Comparison of ENCODE assay signal across 23 cellular contexts in the genomic region with DNA sequence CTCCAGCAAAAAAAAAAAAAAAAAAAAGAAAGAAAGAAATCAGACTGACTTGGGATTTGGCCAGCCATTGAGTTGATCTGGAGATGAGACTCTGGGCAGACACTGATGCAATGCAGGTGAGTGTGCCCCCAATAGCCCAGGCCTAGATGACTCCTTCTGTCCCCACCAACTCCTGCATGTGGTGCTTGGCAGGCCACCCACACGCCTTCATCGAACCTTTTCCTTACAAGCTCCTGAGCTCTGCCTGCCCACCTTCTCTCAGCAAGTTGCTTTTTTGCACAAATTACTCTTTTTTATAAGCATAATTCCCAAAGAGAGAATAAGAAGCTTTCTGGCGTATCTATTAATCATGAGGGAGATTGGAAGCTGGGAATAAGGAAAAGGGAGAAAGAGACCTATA.
DNase-seq lines count a peak whose midpoint lies in the region; ATAC-seq and TF ChIP-seq lines count a peak whose summit lies in the region.
"Had no signal": no experiment of that assay in that cellular context is flagged by ENCODE, and none has a peak within 500 bp of the region (broad histone marks: within the 10 kb centered on the region; RNA-seq: fewer than 3 reads in every experiment).

No MANE protein-coding gene starts in this region.

- TF ChIP-seq POLR2A in thyroid gland (IDR thresholded peaks at IDR 0.05), result no peak

- no peaks in the 10 kb centered on the region for H3K27me3 ChIP-seq in Panc1 (ENCODE audit: control insufficient read depth, insufficient read depth, low read length)
- no peaks in the 10 kb centered on the region for H3K27me3 ChIP-seq in thyroid gland
- H3K27me3 ChIP-seq: ovary, right atrium auricular region had no signal

- H3K36me3 Mint-ChIP-seq in mesothelial cell of epicardium, result no peaks in the 10 kb centered on the region
- H3K36me3 Mint-ChIP-seq: natural killer cell had no signal

- TF ChIP-seq CTCF in Panc1 (IDR thresholded peaks at IDR 0.05) (no peak), mesothelial cell of epicardium (IDR thresholded peaks at IDR 0.05; ENCODE audit: unreplicated experiment) (no peak), thyroid gland (IDR thresholded peaks at IDR 0.05) (no peak)

- POLR2A ChIA-PET in Panc1 (lab: Charles Lee), result no interaction called here

- H3K4me1 ChIP-seq in Panc1 (ENCODE audit: control insufficient read depth, insufficient read depth, low read length) (peaks cover 56% of the 10 kb centered on the region), thyroid gland (peaks cover 21 to 40% of the 10 kb centered on the region in 2 donors)

- ATAC-seq in Panc1 (no peak), HG03520 (IDR thresholded peaks at IDR 0.05; ENCODE audit: unreplicated experiment) (no peak), GM21786 (IDR thresholded peaks at IDR 0.05; ENCODE audit: unreplicated experiment) (no peak)
- ATAC-seq: activated naive CD4-positive, alpha-beta T cell treated with anti-CD3 and anti-CD28 coated beads, Interleukin-2, amount 50 U/mL, for 72 hours; natural killer cell; PC-3 had no signal

- no peaks in the 10 kb centered on the region for H3K9me3 ChIP-seq in Panc1 (ENCODE audit: control insufficient read depth, insufficient read depth, low read depth, low read length)
- H3K9me3 ChIP-seq in thyroid gland, result no peaks in the 10 kb centered on the region
- H3K9me3 ChIP-seq: ovary, right atrium auricular region, spleen had no signal

- in situ Hi-C loops in Panc1 (cut with HindIII; ENCODE audit: low pct_unique_long_range_greater_than_20kb, low sequenced_read_pairs), result no loop called here

- H3K36me3 ChIP-seq in Panc1 (ENCODE audit: control insufficient read depth, insufficient read depth, low read length) (no peaks in the 10 kb centered on the region), thyroid gland (no peaks in the 10 kb centered on the region)
- H3K36me3 ChIP-seq: ovary, right atrium auricular region, spleen had no signal

- H3K4me3 ChIP-seq in Panc1 (ENCODE audit: low read depth in 2 of 2, low read length in 2 of 2) (no peak overlapping the region), thyroid gland (replicated peaks in 1 of 3) (no peak overlapping the region)
- H3K4me3 ChIP-seq: ovary, right atrium auricular region, spleen had no signal

- H3K27me3 Mint-ChIP-seq in mesothelial cell of epicardium (ENCODE audit: low read depth), result no peaks in the 10 kb centered on the region

- intact Hi-C loops in Panc1 (cut with micrococcal nuclease; ENCODE audit: unreplicated experiment) (no loop called here), thyroid gland (cut with DNase I) (no loop called here)

- 92 to 94% methylated on average over 3 of the region's 3 CpGs for WGBS in thyroid gland, 2 donors

- H3K4me1 Mint-ChIP-seq in mesothelial cell of epicardium, result peaks cover 68% of the 10 kb centered on the region
- H3K4me1 Mint-ChIP-seq: natural killer cell had no signal

- CTCF ChIA-PET in Panc1 (lab: Charles Lee), result no interaction called here

- peak overlapping the region; percentile 96 for H3K27ac ChIP-seq in Panc1 (ENCODE audit: low read length)
- H3K27ac ChIP-seq in caudate nucleus (ENCODE audit: low read depth, low read length), result peak overlapping the region; percentile 86
- H3K27ac ChIP-seq in thyroid gland, result peak overlapping the region in 2 of 3 donors; percentile 33 to 41
- H3K27ac ChIP-seq: spleen had no signal

- H3K27ac Mint-ChIP-seq in mesothelial cell of epicardium, result peak overlapping the region; percentile 81
- H3K27ac Mint-ChIP-seq: activated CD4-positive, alpha-beta memory T cell treated with anti-CD3 and anti-CD28 coated beads, Interleukin-2, amount 10 ng/mL, durations not matched to agents 7 days and 5 days; activated naive CD4-positive, alpha-beta T cell treated with anti-CD3 and anti-CD28 coated beads, Interleukin-2, amount 50 U/mL, for 72 hours; activated T-helper 2 cell treated with anti-CD3 and anti-CD28 coated beads, Interferon-gamma antibody, Interleukin-2, Interleukin-4, amounts not matched to agents 10 μg/mL and 5 μg/mL and 100 μg/mL, durations not matched to agents 14 hours and 24 hours and 36 hours; dendritic cell treated with granulocyte-macrophage colony-stimulating factor and Interleukin-4, amounts not matched to agents 40 ng/mL and 50 ng/mL, for 4 days; natural killer cell had no signal

- DNase-seq in Panc1 (ENCODE audit: low read depth, low spot score), result no peak
- peak in 35 of 61 donors; percentile 4 to 82 (median 32) for DNase-seq in caudate nucleus (lab: John Stamatoyannopoulos, UW)
- no peak for DNase-seq in mesothelial cell of epicardium (ENCODE audit: low spot score in 2 of 2, unreplicated experiment in 2 of 2)
- DNase-seq in thyroid gland, result no peak
- no peak for DNase-seq in DMS79 treated with DMSO at 0.1 percent for 48 hours (lab: John Stamatoyannopoulos, UW)
- DNase-seq: activated CD4-positive, alpha-beta memory T cell treated with anti-CD3 and anti-CD28 coated beads, Interleukin-2, amount 10 ng/mL, durations not matched to agents 7 days and 5 days; activated CD4-positive, CD25-positive, alpha-beta regulatory T cell treated with anti-CD3 and anti-CD28 coated beads, Interleukin-2, amount 50 U/mL, for 72 hours; aorta; Calu3; natural killer cell; NCI-H1417; NCI-H2081 treated with DMSO at 0.1 percent for 48 hours; NCI-H510A; PC-3; spleen; T-helper 1 cell had no signal

- H3K9me3 Mint-ChIP-seq in mesothelial cell of epicardium, result peaks cover 3% of the 10 kb centered on the region
- H3K9me3 Mint-ChIP-seq: activated CD4-positive, alpha-beta memory T cell treated with anti-CD3 and anti-CD28 coated beads, Interleukin-2, amount 10 ng/mL, durations not matched to agents 7 days and 5 days; activated T-helper 2 cell treated with anti-CD3 and anti-CD28 coated beads, Interferon-gamma antibody, Interleukin-2, Interleukin-4, amounts not matched to agents 10 μg/mL and 5 μg/mL and 100 μg/mL, durations not matched to agents 14 hours and 24 hours and 36 hours; natural killer cell had no signal

- BruUV-seq in Panc1 (replicated peaks; lab: Mats Ljungman, UMichigan), result no TSS peak

- no peak overlapping the region for H3K4me3 Mint-ChIP-seq in mesothelial cell of epicardium
- H3K4me3 Mint-ChIP-seq: activated CD4-positive, alpha-beta memory T cell treated with anti-CD3 and anti-CD28 coated beads, Interleukin-2, amount 10 ng/mL, durations not matched to agents 7 days and 5 days; dendritic cell treated with granulocyte-macrophage colony-stimulating factor and Interleukin-4, amounts not matched to agents 40 ng/mL and 50 ng/mL, for 4 days; natural killer cell had no signal

Comparison
In these comparisons a context has a peak if more than half of its experiments do, and no peak if none do; other contexts are left out.
1. DNase-seq: peak in caudate nucleus (35 of 61); none in Panc1 (single experiment), mesothelial cell of epicardium (0 of 2), thyroid gland (0 of 2) and DMS79 treated with DMSO at 0.1 percent for 48 hours (single experiment).
2. H3K27ac ChIP-seq: peak in every context shown above with its lines; median percentile 96 in Panc1; 86 in caudate nucleus; 37 in thyroid gland.